In the genomic region with DNA sequence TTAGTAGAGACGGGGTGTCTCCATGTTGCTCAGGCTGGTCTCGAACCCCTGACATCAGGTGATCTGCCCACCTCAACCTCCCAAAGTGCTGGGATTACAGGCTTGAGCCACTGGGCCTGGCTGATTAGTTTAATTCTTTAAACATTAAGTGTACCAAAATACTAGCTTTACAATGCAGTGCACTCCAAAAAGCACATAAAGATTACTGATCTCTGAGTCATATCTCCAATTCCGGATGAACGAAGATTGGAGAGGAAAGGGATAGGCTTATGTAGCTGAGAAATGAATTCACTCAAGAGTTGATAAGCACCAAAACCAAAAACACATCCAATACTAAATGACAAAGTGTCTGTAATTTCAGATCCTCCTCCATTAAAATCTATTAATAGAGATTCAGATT, we compare ENCODE assay signal across 16 cellular contexts. TPM values are rescaled to one million over a fixed set of nuclear protein-coding genes. Genes with fewer than 3 reads are reported as not detected.
DNase-seq lines count a peak whose midpoint lies in the region; ATAC-seq lines count a peak whose summit lies in the region.
"Had no signal": no experiment of that assay in that cellular context is flagged by ENCODE, and none has a peak within 500 bp of the region (broad histone marks: within the 10 kb centered on the region; RNA-seq: fewer than 3 reads in every experiment).

No MANE protein-coding gene starts in this region.

- no peaks in the 10 kb centered on the region for H3K9me3 ChIP-seq in MG63
- H3K9me3 ChIP-seq in effector memory CD4-positive, alpha-beta T cell (ENCODE audit: control insufficient read depth, low read length) = no peaks in the 10 kb centered on the region
- H3K9me3 ChIP-seq: colonic mucosa, psoas muscle had no signal

- H3K36me3 ChIP-seq in MG63 = no peaks in the 10 kb centered on the region
- H3K36me3 ChIP-seq in effector memory CD4-positive, alpha-beta T cell (ENCODE audit: control insufficient read depth, insufficient read depth, low read length) = no peaks in the 10 kb centered on the region
- H3K36me3 ChIP-seq: colonic mucosa had no signal

- H3K4me3 ChIP-seq in MG63 = no peak overlapping the region
- H3K4me3 ChIP-seq in effector memory CD4-positive, alpha-beta T cell (ENCODE audit: insufficient read depth, low read depth, low read length, poor library complexity, severe bottlenecking) = no peak overlapping the region
- H3K4me3 ChIP-seq: colonic mucosa, psoas muscle had no signal

- DNase-seq in DMS79 treated with DMSO at 0.1 percent for 48 hours (lab: John Stamatoyannopoulos, UW) (peak; percentile 64), MG63 (peak; percentile 0), amniotic stem cell (lab: John Stamatoyannopoulos, UW) (peak; percentile 28), iris pigment epithelial cell (ENCODE audit: low read depth) (peak; percentile 84), cerebellar nuclear complex (lab: John Stamatoyannopoulos, UW) (no peak)
- no peak for DNase-seq in effector memory CD4-positive, alpha-beta T cell
- DNase-seq: activated naive CD4-positive, alpha-beta T cell treated with Interleukin-2 at 50 U/mL for 16 hours; colonic mucosa; NCI-H524; psoas muscle; stimulated activated CD4-positive, alpha-beta T cell treated with anti-CD3 and anti-CD28 coated beads, Interleukin-4, amount 100 ng/mL, for 4 hours; stimulated activated naive B cell treated with anti-CD40 and anti-IgM and Interleukin-4, amounts not matched to agents 10 μg/mL and 1 μg/mL and 100 μg/mL, for 72 hours had no signal

- no peak overlapping the region for H3K27ac ChIP-seq in effector memory CD4-positive, alpha-beta T cell (ENCODE audit: insufficient read depth, low read length, poor library complexity, severe bottlenecking)
- H3K27ac ChIP-seq: colonic mucosa, psoas muscle had no signal

- ATAC-seq in HG03139 (IDR thresholded peaks at IDR 0.05; ENCODE audit: unreplicated experiment) (no peak), GM19463 (IDR thresholded peaks at IDR 0.05; ENCODE audit: unreplicated experiment) (no peak)
- ATAC-seq: psoas muscle; stimulated activated naive B cell treated with anti-CD40 and anti-IgM and Interleukin-4, amounts not matched to agents 10 μg/mL and 1 μg/mL and 100 μg/mL, for 72 hours had no signal

- H3K27me3 ChIP-seq in MG63 = no peaks in the 10 kb centered on the region
- no peaks in the 10 kb centered on the region for H3K27me3 ChIP-seq in effector memory CD4-positive, alpha-beta T cell (replicated peaks; ENCODE audit: control insufficient read depth, insufficient read depth, low read length, poor library complexity, severe bottlenecking)
- H3K27me3 ChIP-seq: colonic mucosa had no signal

- H3K4me1 ChIP-seq in effector memory CD4-positive, alpha-beta T cell (ENCODE audit: control insufficient read depth, insufficient read depth, low read length, poor library complexity, severe bottlenecking) = no peaks in the 10 kb centered on the region
- H3K4me1 ChIP-seq: colonic mucosa had no signal

RNA-seq across cellular contexts. Expression of a gene that starts 15.1 kb away (rescaled TPM):
- total RNA-seq in MG63 (2014; rRNA removed; shearing (Covaris generic); ENCODE audit: low replicate concordance) = 6.7 and 20.7 TPM in 2 replicates
- total RNA-seq: activated CD8-positive, alpha-beta memory T cell treated with anti-CD3 and anti-CD28 coated beads for 36 hours; G401 had no signal

Comparison
In these comparisons a context has a peak if more than half of its experiments do, and no peak if none do; other contexts are left out.
1. DNase-seq: peak in DMS79 treated with DMSO at 0.1 percent for 48 hours (single experiment), MG63 (single experiment), amniotic stem cell (single experiment) and iris pigment epithelial cell (single experiment); none in cerebellar nuclear complex (0 of 2) and effector memory CD4-positive, alpha-beta T cell (0 of 3).